In genomic region chr7:234041-234711, GRCh38 we compare ENCODE assay signal across 10 cellular contexts. TPM values are rescaled to one million over a fixed set of nuclear protein-coding genes. Genes with fewer than 3 reads are reported as not detected.
DNase-seq lines count a peak whose midpoint lies in the region; ATAC-seq and TF ChIP-seq lines count a peak whose summit lies in the region.
"Had no signal": no experiment of that assay in that cellular context is flagged by ENCODE, and none has a peak within 500 bp of the region (broad histone marks: within the 10 kb centered on the region; RNA-seq: fewer than 3 reads in every experiment).

No MANE protein-coding gene starts in this region.

- H3K4me1 ChIP-seq in right cardiac atrium (ENCODE audit: control insufficient read depth, insufficient read depth, low read length), result peaks cover 15% of the 10 kb centered on the region

- H3K4me3 ChIP-seq in AG10803 (ENCODE audit: low read length), result no peak overlapping the region
- no peak overlapping the region for H3K4me3 ChIP-seq in astrocyte of the spinal cord (ENCODE audit: low read depth, low read length)
- H3K4me3 ChIP-seq in right cardiac atrium (ENCODE audit: low read length), result no peak overlapping the region

- DNase-seq in AG10803 (ENCODE audit: low read depth) (peak; percentile 28), astrocyte of the spinal cord (ENCODE audit: low read depth, low spot score) (peak; percentile 54), right cardiac atrium (peak; percentile 82 to 89 (median 85)), sciatic nerve (ENCODE audit: low spot score) (peak; percentile 82), NCI-H187 treated with DMSO at 0.1 percent for 48 hours (lab: John Stamatoyannopoulos, UW) (no peak), NCI-H524 (lab: John Stamatoyannopoulos, UW) (no peak)
- DNase-seq in stimulated activated CD4-positive, alpha-beta T cell treated with anti-CD3 and anti-CD28 coated beads, Interleukin-4, amount 100 ng/mL, for 1 hour, result no peak
- DNase-seq: central memory CD4-positive, alpha-beta T cell had no signal

- no peaks in the 10 kb centered on the region for H3K9me3 ChIP-seq in right cardiac atrium (ENCODE audit: control insufficient read depth, low read length)

- intact Hi-C loops in right cardiac atrium (cut with DNase I) (no loop called here), sciatic nerve (cut with DNase I) (no loop called here)

- WGBS in right cardiac atrium, result 46% methylated on average over 33 of the region's 33 CpGs

- TF ChIP-seq CTCF in AG10803 (conservative IDR thresholded peaks at IDR 0.05; ENCODE audit: low read length), result no peak
- no peak for TF ChIP-seq CTCF in astrocyte of the spinal cord (IDR thresholded peaks at IDR 0.05; ENCODE audit: low read depth, low read length)

- no peaks in the 10 kb centered on the region for H3K27me3 ChIP-seq in right cardiac atrium (ENCODE audit: control insufficient read depth, insufficient read depth)

- TF ChIP-seq POLR2A in GM18505 (IDR thresholded peaks at IDR 0.05; ENCODE audit: borderline replicate concordance, extremely low read depth, insufficient read depth, insufficient read length), result no peak

- in situ Hi-C loops in astrocyte of the spinal cord (cut with HindIII; ENCODE audit: low sequenced_read_pairs), result no loop called here

- ATAC-seq in right cardiac atrium, result peak; percentile 38 to 56
- ATAC-seq in sciatic nerve, result peak; percentile 67
- no peak for ATAC-seq in GM18505 (IDR thresholded peaks at IDR 0.05; ENCODE audit: unreplicated experiment)

- H3K27ac ChIP-seq in right cardiac atrium (ENCODE audit: low read length), result peak overlapping the region; percentile 76

RNA-seq across cellular contexts. Expression of gene FAM20C, which starts 41.8 kb away (rescaled TPM):
- total RNA-seq in right cardiac atrium, result 10 to 100 TPM; 25.3 to 46.3 (median 33.9) TPM
- 17.6 TPM for polyA plus RNA-seq in right cardiac atrium
- 57.0 TPM for total RNA-seq in sciatic nerve

RNA-seq across cellular contexts. Expression of gene FOXL3, which starts 55.8 kb away (rescaled TPM):
- total RNA-seq in right cardiac atrium, result not detected
- polyA plus RNA-seq in right cardiac atrium, result not detected
- total RNA-seq in sciatic nerve, result not detected
- polyA plus RNA-seq: neural cell had no signal

Comparison
In these comparisons a context has a peak if more than half of its experiments do, and no peak if none do; other contexts are left out.
1. DNase-seq: peak in AG10803 (single experiment), astrocyte of the spinal cord (single experiment), right cardiac atrium (3 of 3) and sciatic nerve (single experiment); none in stimulated activated CD4-positive, alpha-beta T cell treated with anti-CD3 and anti-CD28 coated beads, Interleukin-4, amount 100 ng/mL, for 1 hour (single experiment), NCI-H187 treated with DMSO at 0.1 percent for 48 hours (single experiment) and NCI-H524 (0 of 2).